Comparison of ENCODE assay signal across 14 cellular contexts in the genomic region with DNA sequence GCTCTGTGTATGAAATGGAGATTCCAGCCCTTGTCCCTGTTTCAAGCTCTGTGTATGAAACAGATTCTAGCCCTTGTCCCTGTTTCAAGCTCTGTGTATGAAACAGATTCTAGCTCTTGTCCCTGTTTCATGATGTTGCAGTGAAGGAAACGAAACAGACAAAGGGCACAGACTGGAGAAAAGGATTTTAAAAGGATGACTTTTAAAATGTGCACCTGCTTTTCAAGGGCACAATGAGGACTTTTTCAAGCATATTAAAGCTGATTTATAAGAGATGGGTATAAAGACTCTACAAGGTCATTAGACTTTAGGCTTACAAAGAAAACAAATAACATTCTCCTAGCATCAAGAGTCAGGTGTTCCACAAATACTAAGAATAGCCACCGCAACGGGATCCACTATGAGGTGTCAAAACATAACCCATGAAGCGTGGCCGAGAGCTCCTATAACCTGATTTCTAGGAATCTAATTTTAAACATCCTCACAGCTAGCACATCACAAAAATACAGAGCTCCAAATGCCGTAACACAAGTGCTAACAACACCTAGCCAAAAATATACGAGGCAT. TPM values are rescaled to one million over a fixed set of nuclear protein-coding genes. Genes with fewer than 3 reads are reported as not detected.
DNase-seq lines count a peak whose midpoint lies in the region; ATAC-seq, FAIRE-seq and TF ChIP-seq lines count a peak whose summit lies in the region.
"Had no signal": no experiment of that assay in that cellular context is flagged by ENCODE, and none has a peak within 500 bp of the region (broad histone marks: within the 10 kb centered on the region; RNA-seq: fewer than 3 reads in every experiment).

No MANE protein-coding gene starts in this region.

- peak overlapping the region; percentile 83 for H3K9ac ChIP-seq in GM23248
- no peak overlapping the region for H3K9ac ChIP-seq in kidney (ENCODE audit: low read length in 2 of 2)
- peak overlapping the region; percentile 72 for H3K9ac ChIP-seq in skeletal muscle satellite cell (ENCODE audit: low read depth, low read length)

- TF ChIP-seq POLR2A in body of pancreas (IDR thresholded peaks at IDR 0.05) = no peak

- no peaks in the 10 kb centered on the region for H3K9me2 ChIP-seq in GM23248 (ENCODE audit: insufficient read depth)

- in situ Hi-C loops in GM23248 (cut with MboI) = no loop called here

- H3K9me3 ChIP-seq in GM23248 (ENCODE audit: low read depth) (no peaks in the 10 kb centered on the region), body of pancreas (no peaks in the 10 kb centered on the region), kidney (ENCODE audit: control insufficient read depth in 1 of 2, low read length in 2 of 2) (no peaks in the 10 kb centered on the region), skeletal muscle satellite cell (replicated peaks; ENCODE audit: low read length) (no peaks in the 10 kb centered on the region)

- peaks cover 18% of the 10 kb centered on the region for H3F3A ChIP-seq in GM23248 (ENCODE audit: insufficient read depth)

- H3K79me2 ChIP-seq in GM23248 (ENCODE audit: insufficient read depth) = peaks cover 89% of the 10 kb centered on the region

- H3K27me3 ChIP-seq in GM23248 (replicated peaks; ENCODE audit: insufficient read depth) = no peaks in the 10 kb centered on the region
- H3K27me3 ChIP-seq in body of pancreas = no peaks in the 10 kb centered on the region
- H3K27me3 ChIP-seq in skeletal muscle satellite cell (ENCODE audit: control insufficient read depth, insufficient read depth, low read length) = no peaks in the 10 kb centered on the region

- peaks cover 27% of the 10 kb centered on the region for H3K27me3 Mint-ChIP-seq in stimulated activated memory B cell treated with anti-CD40 and anti-IgM and Interleukin-4, amounts not matched to agents 10 μg/mL and 1 μg/mL and 100 μg/mL, for 72 hours

- H3K27ac Mint-ChIP-seq in stimulated activated memory B cell treated with anti-CD40 and anti-IgM and Interleukin-4, amounts not matched to agents 10 μg/mL and 1 μg/mL and 100 μg/mL, for 72 hours = no peak overlapping the region
- H3K27ac Mint-ChIP-seq: CD4-positive, CD25-positive, alpha-beta regulatory T cell had no signal

- H3K4me1 ChIP-seq in GM23248 (ENCODE audit: insufficient read depth) = peaks cover 17% of the 10 kb centered on the region
- H3K4me1 ChIP-seq in body of pancreas = peaks cover 51% of the 10 kb centered on the region
- H3K4me1 ChIP-seq in kidney (ENCODE audit: control insufficient read depth in 1 of 2, insufficient read depth in 1 of 2, low read depth in 1 of 2, low read length in 2 of 2) = peaks cover 29 to 37% of the 10 kb centered on the region in 2 donors
- H3K4me1 ChIP-seq in skeletal muscle satellite cell (ENCODE audit: control insufficient read depth, insufficient read depth, low read length) = peaks cover 19% of the 10 kb centered on the region

- H3K4me3 ChIP-seq in GM23248 (no peak overlapping the region), body of pancreas (no peak overlapping the region), kidney (ENCODE audit: low read length in 2 of 2) (no peak overlapping the region), skeletal muscle satellite cell (ENCODE audit: low read length) (no peak overlapping the region)

- H3K36me3 ChIP-seq in GM23248 (ENCODE audit: low read depth) (no peaks in the 10 kb centered on the region), body of pancreas (replicated peaks in 1 of 2; ENCODE audit: insufficient read depth in 1 of 2, low read depth in 2 of 2) (no peaks in the 10 kb centered on the region), kidney (ENCODE audit: control insufficient read depth in 1 of 2, insufficient read depth in 2 of 2, low read length in 2 of 2) (no peaks in the 10 kb centered on the region), skeletal muscle satellite cell (ENCODE audit: insufficient read depth, low read length) (no peaks in the 10 kb centered on the region)

- peak overlapping the region; percentile 51; the same call in 1 of the 2 replicates for H2AFZ ChIP-seq in GM23248

- no peak for ATAC-seq in body of pancreas
- no peak for ATAC-seq in stimulated activated memory B cell treated with anti-CD40 and anti-IgM and Interleukin-4, amounts not matched to agents 10 μg/mL and 1 μg/mL and 100 μg/mL, for 72 hours
- ATAC-seq in GM19324 (IDR thresholded peaks at IDR 0.05; ENCODE audit: low FRiP score, unreplicated experiment) = no peak
- ATAC-seq: stimulated activated naive CD8-positive, alpha-beta T cell treated with anti-CD3 and anti-CD28 coated beads, Interleukin-15, Interleukin-2, amounts not matched to agents 100 U/mL and 50 U/mL, for 24 hours had no signal

- H3K27ac ChIP-seq in GM23248 = peak overlapping the region; percentile 87
- H3K27ac ChIP-seq in body of pancreas = peak overlapping the region in 3 of 4 donors; percentile 75 to 83 (median 81)
- peak overlapping the region; percentile 14 to 44 for H3K27ac ChIP-seq in kidney (ENCODE audit: low read depth in 2 of 2, low read length in 2 of 2)

- no peaks in the 10 kb centered on the region for H3K9me3 Mint-ChIP-seq in stimulated activated memory B cell treated with anti-CD40 and anti-IgM and Interleukin-4, amounts not matched to agents 10 μg/mL and 1 μg/mL and 100 μg/mL, for 72 hours
- H3K9me3 Mint-ChIP-seq: CD4-positive, CD25-positive, alpha-beta regulatory T cell had no signal

- H3K36me3 Mint-ChIP-seq in stimulated activated memory B cell treated with anti-CD40 and anti-IgM and Interleukin-4, amounts not matched to agents 10 μg/mL and 1 μg/mL and 100 μg/mL, for 72 hours = no peaks in the 10 kb centered on the region
- H3K36me3 Mint-ChIP-seq: CD4-positive, CD25-positive, alpha-beta regulatory T cell had no signal

- H3K4me3 Mint-ChIP-seq in stimulated activated memory B cell treated with anti-CD40 and anti-IgM and Interleukin-4, amounts not matched to agents 10 μg/mL and 1 μg/mL and 100 μg/mL, for 72 hours = no peak overlapping the region
- H3K4me3 Mint-ChIP-seq: CD4-positive, CD25-positive, alpha-beta regulatory T cell had no signal

- WGBS in GM23248 (ENCODE audit: low coverage in 1 of 2, low lambda C conversion rate in 2 of 2, missing lambda C conversion rate in 2 of 2), 2 experiments = 84 to 90% methylated on average over 7 of the region's 7 CpGs
- 67 to 78% methylated on average over 7 of the region's 7 CpGs for WGBS in body of pancreas, 2 donors

- TF ChIP-seq CTCF in body of pancreas (IDR thresholded peaks at IDR 0.05) (no peak), kidney (IDR thresholded peaks at IDR 0.05; ENCODE audit: borderline replicate concordance, extremely low read depth, insufficient read depth) (no peak)

- H3K4me1 Mint-ChIP-seq in stimulated activated memory B cell treated with anti-CD40 and anti-IgM and Interleukin-4, amounts not matched to agents 10 μg/mL and 1 μg/mL and 100 μg/mL, for 72 hours = no peaks in the 10 kb centered on the region

- peaks cover 7% of the 10 kb centered on the region; the same call in 1 of the 2 replicates for H4K20me1 ChIP-seq in GM23248 (ENCODE audit: insufficient read depth)

- peak overlapping the region; percentile 82 for H3K4me2 ChIP-seq in GM23248 (ENCODE audit: unreplicated experiment)
- H3K4me2 ChIP-seq in skeletal muscle satellite cell (ENCODE audit: low read length) = no peak overlapping the region

- DNase-seq in GM23248 (no peak), body of pancreas (no peak), kidney (no peak), NOMO-1 treated with DMSO at 0.1 percent for 48 hours (lab: John Stamatoyannopoulos, UW; ENCODE audit: unreplicated experiment) (no peak)
- no peak for DNase-seq in stimulated activated CD4-positive, alpha-beta T cell treated with anti-CD3 and anti-CD28 coated beads, Interleukin-2, amount 100 ng/mL, for 48 hours
- DNase-seq: activated CD4-positive, alpha-beta T cell treated with anti-CD3 and anti-CD28 coated beads for 1 hour; CD4-positive, CD25-positive, alpha-beta regulatory T cell; H7; NCI-H524; stimulated activated naive CD8-positive, alpha-beta T cell treated with anti-CD3 and anti-CD28 coated beads, Interleukin-15, Interleukin-2, amounts not matched to agents 100 U/mL and 50 U/mL, for 24 hours had no signal

- intact Hi-C loops in body of pancreas (cut with DNase I) (no loop called here), kidney (cut with DNase I) (no loop called here)

- FAIRE-seq in kidney (lab: Jason Lieb, UNC) = no peak
- FAIRE-seq: colon had no signal

RNA-seq across cellular contexts. Expression of gene DIP2C, which starts 29.0 kb away (rescaled TPM):
- 10.2 and 12.0 TPM in 2 replicates for total RNA-seq in GM23248 (2014; rRNA removed; shearing (Covaris generic))
- polyA plus RNA-seq in GM23248 (2016; fragmentation: Nextera tagmentation; extraction: Ambion mirVana) (11.8 and 13.1 TPM in 2 replicates), kidney (ENCODE audit: insufficient read depth, low read depth, low replicate concordance) (6.2 TPM)
- total RNA-seq in body of pancreas (10 to 100 TPM in 1 of 2 donors, 1 to 10 TPM in 1; 9.6 to 11.9 TPM), kidney (22.6 TPM)
- 12.9 and 17.7 TPM in 2 replicates for total RNA-seq in skeletal muscle satellite cell (2012; rRNA removed)

Comparison
In these comparisons a context has a peak if more than half of its experiments do, and no peak if none do; other contexts are left out.
1. H3K27ac ChIP-seq: peak in every context shown above with its lines; median percentile 87 in GM23248; 81 in body of pancreas; 29 in kidney.
2. H3K9ac ChIP-seq: peak in GM23248 (single experiment) and skeletal muscle satellite cell (single experiment); none in kidney (0 of 2).